In genomic region chr20:54468082-54468481, GRCh38 we compare ENCODE assay signal across 2 cellular contexts.
TF ChIP-seq lines count a peak whose summit lies in the region.

No MANE protein-coding gene starts in this region.

TF ChIP-seq in HepG2, 621 proteins besides CTCF, POLR2A, EP300 and RAD21 (continued from another document):
- no peak for TF ChIP-seq SMAD1 (CRISPR knock-in tag; IDR thresholded peaks at IDR 0.05; ENCODE audit: borderline replicate concordance, low read depth)
- no peak for TF ChIP-seq NCOA5 (CRISPR knock-in tag; IDR thresholded peaks at IDR 0.05)
- no peak for TF ChIP-seq ZNF652 (CRISPR knock-in tag; IDR thresholded peaks at IDR 0.05; ENCODE audit: borderline replicate concordance, low read depth)
- no peak for TF ChIP-seq MTF1 (CRISPR knock-in tag; IDR thresholded peaks at IDR 0.05)
- TF ChIP-seq ZNF335 (CRISPR knock-in tag; IDR thresholded peaks at IDR 0.05), result no peak
- TF ChIP-seq MAFK (conservative IDR thresholded peaks at IDR 0.05 in 1 of 2, IDR thresholded peaks at IDR 0.05 in 1 of 2; ENCODE audit: low read length in 2 of 2), result no peak
- TF ChIP-seq ZNF296 (CRISPR knock-in tag; conservative IDR thresholded peaks at IDR 0.05), result no peak
- no peak for TF ChIP-seq TEF (CRISPR knock-in tag; IDR thresholded peaks at IDR 0.05)
- no peak for TF ChIP-seq THYN1 (CRISPR knock-in tag; IDR thresholded peaks at IDR 0.05; ENCODE audit: borderline replicate concordance, low read depth)
- no peak for TF ChIP-seq PAX8 (CRISPR knock-in tag; IDR thresholded peaks at IDR 0.05; ENCODE audit: borderline replicate concordance)
TF ChIP-seq in HepG2: peak in this region for 0.

TF ChIP-seq in SK-N-SH treated with all-trans-retinoic acid at 6 μM for 48 hours, 23 proteins besides CTCF, POLR2A, EP300 and RAD21 (continued from another document):
- TF ChIP-seq PATZ1 (CRISPR knock-in tag; IDR thresholded peaks at IDR 0.05; ENCODE audit: borderline replicate concordance), result no peak
- TF ChIP-seq SNAI2 (CRISPR knock-in tag; IDR thresholded peaks at IDR 0.05), result no peak
- TF ChIP-seq PPARA (CRISPR knock-in tag; IDR thresholded peaks at IDR 0.05; ENCODE audit: borderline replicate concordance), result no peak
- no peak for TF ChIP-seq ISL1 (CRISPR knock-in tag; IDR thresholded peaks at IDR 0.05)
- no peak for TF ChIP-seq ESRRG (CRISPR knock-in tag; IDR thresholded peaks at IDR 0.05)
- no peak for TF ChIP-seq ZFP3 (CRISPR knock-in tag; IDR thresholded peaks at IDR 0.05)
- no peak for TF ChIP-seq CREB5 (CRISPR knock-in tag; IDR thresholded peaks at IDR 0.05; ENCODE audit: low read depth)
- no peak for TF ChIP-seq CSDC2 (CRISPR knock-in tag; IDR thresholded peaks at IDR 0.05)
